Comparison of ENCODE assay signal across 13 cellular contexts in the genomic region with DNA sequence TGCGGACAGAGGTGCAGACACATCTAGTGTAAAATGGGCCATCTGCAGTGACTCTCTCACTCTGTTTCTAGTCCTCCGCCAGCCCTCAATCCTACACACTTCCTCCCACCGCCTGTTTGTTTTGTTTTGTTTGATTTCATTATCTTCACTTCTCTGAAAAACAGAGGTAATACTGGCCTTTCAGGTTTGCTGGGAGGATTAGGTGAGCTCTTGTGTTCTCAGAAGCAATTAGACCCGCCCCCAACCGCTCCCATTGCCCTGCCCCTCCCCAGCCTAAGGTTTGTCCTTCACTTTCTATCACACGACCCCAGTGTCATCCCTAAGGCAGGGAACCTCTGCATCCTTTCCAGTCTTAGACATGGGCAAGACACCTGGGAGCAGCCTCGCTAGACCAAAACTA. TPM values are rescaled to one million over a fixed set of nuclear protein-coding genes. Genes with fewer than 3 reads are reported as not detected.
DNase-seq lines count a peak whose midpoint lies in the region; ATAC-seq and TF ChIP-seq lines count a peak whose summit lies in the region.
"Had no signal": no experiment of that assay in that cellular context is flagged by ENCODE, and none has a peak within 500 bp of the region (broad histone marks: within the 10 kb centered on the region; RNA-seq: fewer than 3 reads in every experiment).

No MANE protein-coding gene starts in this region.

- H3F3A ChIP-seq in SK-N-SH (replicated peaks; ENCODE audit: insufficient read depth) = peaks cover 11% of the 10 kb centered on the region

- H3T11ph ChIP-seq in H9 (ENCODE audit: low read length) = no peak overlapping the region

- H3K27ac ChIP-seq in H9 (ENCODE audit: insufficient read length, low read depth, low read length) = no peak overlapping the region
- H3K27ac ChIP-seq in hepatocyte = peak overlapping the region; percentile 75
- H3K27ac ChIP-seq in transverse colon = peak overlapping the region in 1 of 4 donors; percentile 21
- H3K27ac ChIP-seq in SK-N-SH (ENCODE audit: low read depth in 2 of 2, low read length in 1 of 2) = no peak overlapping the region
- H3K27ac ChIP-seq: cardiac muscle cell, right atrium auricular region had no signal

- H3K4ac ChIP-seq in H9 (ENCODE audit: low read depth, low read length) = no peak overlapping the region

- H4K20me1 ChIP-seq in H9 (ENCODE audit: control insufficient read depth, insufficient read depth, insufficient read length) (no peaks in the 10 kb centered on the region), hepatocyte (ENCODE audit: insufficient read depth, poor library complexity, severe bottlenecking) (no peaks in the 10 kb centered on the region), SK-N-SH (ENCODE audit: insufficient read depth) (no peaks in the 10 kb centered on the region)

- H3K9me3 Mint-ChIP-seq in H9 = peaks cover 2 to 5% of the 10 kb centered on the region in 2 experiments; a peak in 3 of 5 replicates

- H3K79me2 ChIP-seq in H9 (ENCODE audit: insufficient read depth, low read length) (no peaks in the 10 kb centered on the region), hepatocyte (no peaks in the 10 kb centered on the region), SK-N-SH (ENCODE audit: insufficient read depth) (no peaks in the 10 kb centered on the region)

- no peak overlapping the region for H3K23ac ChIP-seq in H9 (ENCODE audit: insufficient read length, low read depth, low read length)

- H3K4me3 Mint-ChIP-seq in H9 = no peak overlapping the region
- H3K4me3 Mint-ChIP-seq: activated CD8-positive, alpha-beta T cell treated with anti-CD3 and anti-CD28 coated beads, Interleukin-2, amount 10 ng/mL, durations not matched to agents 7 days and 5 days had no signal

- TF ChIP-seq POLR2A in transverse colon (IDR thresholded peaks at IDR 0.05) = no peak

- no peak overlapping the region for H2BK15ac ChIP-seq in H9 (ENCODE audit: low read depth, low read length)

- peaks cover 6% of the 10 kb centered on the region; the same call in 1 of the 2 replicates for H3K4me1 ChIP-seq in H9 (ENCODE audit: insufficient read depth, low read length)
- H3K4me1 ChIP-seq in hepatocyte (ENCODE audit: insufficient read depth) = peaks cover 15% of the 10 kb centered on the region
- peaks cover 0 to 18% (median 13%) of the 10 kb centered on the region in 4 donors for H3K4me1 ChIP-seq in transverse colon
- peaks cover 0 to 7% of the 10 kb centered on the region in 2 experiments; a peak in 2 of 4 replicates for H3K4me1 ChIP-seq in SK-N-SH (ENCODE audit: control insufficient read depth in 1 of 2, insufficient read depth in 2 of 2, low read depth in 1 of 2, low read length in 1 of 2)

- H3K36me3 Mint-ChIP-seq in H9 (ENCODE audit: insufficient read depth in 1 of 3, low read depth in 3 of 3) = peaks cover 0 to 6% (median 3%) of the 10 kb centered on the region in 3 experiments; a peak in 3 of 7 replicates

- H4K8ac ChIP-seq in H9 (replicated peaks; ENCODE audit: insufficient read length, low read depth, low read length) = no peak overlapping the region

- no peak overlapping the region for H2BK120ac ChIP-seq in H9 (ENCODE audit: low read depth, low read length, poor library complexity, severe bottlenecking)

- POLR2A ChIA-PET in SK-N-SH (lab: Yijun Ruan, JAX) = no interaction called here

- H3K9me3 ChIP-seq in H9 (ENCODE audit: control insufficient read depth, low read depth, low read length) = no peaks in the 10 kb centered on the region
- H3K9me3 ChIP-seq in hepatocyte (ENCODE audit: low read depth) = no peaks in the 10 kb centered on the region
- no peaks in the 10 kb centered on the region for H3K9me3 ChIP-seq in transverse colon
- no peaks in the 10 kb centered on the region for H3K9me3 ChIP-seq in MG63
- H3K9me3 ChIP-seq in SK-N-SH = no peaks in the 10 kb centered on the region
- H3K9me3 ChIP-seq: right atrium auricular region had no signal

- no peak for TF ChIP-seq EP300 in transverse colon (IDR thresholded peaks at IDR 0.05; ENCODE audit: low read depth)
- TF ChIP-seq EP300 in SK-N-SH (IDR thresholded peaks at IDR 0.05; ENCODE audit: borderline replicate concordance in 1 of 2, low read depth in 1 of 2, low read length in 1 of 2) = no peak

- in situ Hi-C loops in transverse colon (cut with MboI; ENCODE audit: low pct_ligation_motif_present in 1 of 4, low pct_unique_long_range_greater_than_20kb in 1 of 4, low sequenced_read_pairs in 3 of 4) = no loop called here

- H3K9ac ChIP-seq in H9 (ENCODE audit: extremely low read depth, insufficient read length, low read length) = no peak overlapping the region
- H3K9ac ChIP-seq in SK-N-SH = no peak overlapping the region

- H3K27me3 ChIP-seq in H9 (ENCODE audit: insufficient read depth, low read length) (no peaks in the 10 kb centered on the region), hepatocyte (no peaks in the 10 kb centered on the region), transverse colon (no peaks in the 10 kb centered on the region), MG63 (no peaks in the 10 kb centered on the region), SK-N-SH (ENCODE audit: insufficient read depth) (no peaks in the 10 kb centered on the region)
- H3K27me3 ChIP-seq: right atrium auricular region had no signal

- peaks cover 6% of the 10 kb centered on the region; the same call in 1 of the 2 replicates for H3K27me3 Mint-ChIP-seq in H9 (ENCODE audit: low read depth)

- no peak overlapping the region for H2BK5ac ChIP-seq in H9 (ENCODE audit: insufficient read length, low read length)

- WGBS in H9 (ENCODE audit: extremely low coverage, insufficient read length, low lambda C conversion rate) = no CpG with 5 or more reads among the region's 7 CpGs
- WGBS in hepatocyte (ENCODE audit: low lambda C conversion rate, missing lambda C conversion rate) = 43% methylated on average over 7 of the region's 7 CpGs
- WGBS in transverse colon (ENCODE audit: low coverage in 1 of 2), 2 donors = 52 to 57% methylated on average over 6 to 7 of the region's 7 CpGs
- 81% methylated on average over 7 of the region's 7 CpGs for WGBS in SK-N-SH (ENCODE audit: low lambda C conversion rate)

- H3K56ac ChIP-seq in H9 (ENCODE audit: insufficient read length, low read depth, low read length) = no peak overlapping the region

- H3K36me3 ChIP-seq in hepatocyte (replicated peaks; ENCODE audit: insufficient read depth, low read depth) = no peaks in the 10 kb centered on the region
- H3K36me3 ChIP-seq in transverse colon = no peaks in the 10 kb centered on the region
- H3K36me3 ChIP-seq in MG63 = no peaks in the 10 kb centered on the region
- no peaks in the 10 kb centered on the region for H3K36me3 ChIP-seq in SK-N-SH (replicated peaks in 1 of 2; ENCODE audit: control insufficient read depth in 1 of 2, insufficient read depth in 2 of 2, low read length in 1 of 2)
- H3K36me3 ChIP-seq: cardiac muscle cell, right atrium auricular region had no signal

- H3K79me1 ChIP-seq in H9 (ENCODE audit: insufficient read depth, low read depth, low read length, poor library complexity, severe bottlenecking) = no peaks in the 10 kb centered on the region

- no peak overlapping the region for H4K91ac ChIP-seq in H9 (ENCODE audit: insufficient read length, low read depth, low read length)

- no peak overlapping the region; the same call in 1 of the 2 replicates for H3K14ac ChIP-seq in H9 (ENCODE audit: insufficient read depth, low read length)

- DNase-seq in H9 (peak; percentile 39), NCI-H69 (lab: John Stamatoyannopoulos, UW) (peak; percentile 1), hepatocyte (ENCODE audit: low spot score) (peak; percentile 65), transverse colon (peak; percentile 42), MG63 (no peak), SK-N-SH (no peak)
- DNase-seq: activated CD8-positive, alpha-beta T cell treated with anti-CD3 and anti-CD28 coated beads, Interleukin-2, amount 10 ng/mL, durations not matched to agents 7 days and 5 days; activated naive CD4-positive, alpha-beta T cell treated with Interleukin-2 at 50 U/mL for 16 hours; NCI-H1436 had no signal

- peaks cover 17 to 25% of the 10 kb centered on the region in 2 experiments for H3K4me1 Mint-ChIP-seq in H9

- no peak overlapping the region for H3K18ac ChIP-seq in H9 (ENCODE audit: insufficient read length, low read depth, low read length)

- H3K27ac Mint-ChIP-seq in H9 = peak overlapping the region in 2 of 3 experiments; percentile 58 to 84; a peak in 3 of 7 replicates
- H3K27ac Mint-ChIP-seq: activated CD8-positive, alpha-beta T cell treated with anti-CD3 and anti-CD28 coated beads, Interleukin-2, amount 10 ng/mL, durations not matched to agents 7 days and 5 days had no signal

- CTCF ChIA-PET in SK-N-SH (lab: Yijun Ruan, JAX) = interaction anchor here (1.5 to 4.2 kb wide), 2 partner anchors 33 to 105 kb away, joined by 6 to 13 read pairs; no protein-coding TSS in a partner anchor

- ATAC-seq in HG02571 (IDR thresholded peaks at IDR 0.05; ENCODE audit: unreplicated experiment) = no peak
- ATAC-seq: activated CD8-positive, alpha-beta T cell treated with anti-CD3 and anti-CD28 coated beads, Interleukin-2, amount 10 ng/mL, durations not matched to agents 7 days and 5 days had no signal

- no peak overlapping the region for H4K5ac ChIP-seq in H9 (ENCODE audit: insufficient read length, low read depth, low read length)

- H3K4me3 ChIP-seq in hepatocyte (no peak overlapping the region), transverse colon (no peak overlapping the region), MG63 (no peak overlapping the region), SK-N-SH (ENCODE audit: low read depth in 2 of 2, low read length in 1 of 2) (no peak overlapping the region)
- H3K4me3 ChIP-seq: cardiac muscle cell, right atrium auricular region had no signal

- H3K4me2 ChIP-seq in H9 (ENCODE audit: insufficient read depth, insufficient read length, low read length) (no peak overlapping the region), hepatocyte (peak overlapping the region; percentile 48), SK-N-SH (no peak overlapping the region)

- no peak for TF ChIP-seq RAD21 in SK-N-SH (IDR thresholded peaks at IDR 0.05; ENCODE audit: low read length)

- no peak overlapping the region for H2AK5ac ChIP-seq in H9 (ENCODE audit: insufficient read length, low read length)

- no peaks in the 10 kb centered on the region for H3K23me2 ChIP-seq in H9 (ENCODE audit: insufficient read length, low read depth, low read length, poor library complexity, severe bottlenecking)

- H2BK12ac ChIP-seq in H9 (ENCODE audit: insufficient read length, low read depth, low read length) = no peak overlapping the region

- TF ChIP-seq CTCF in H9 (conservative IDR thresholded peaks at IDR 0.05) (no peak), hepatocyte (IDR thresholded peaks at IDR 0.05; ENCODE audit: poor library complexity) (no peak), transverse colon (IDR thresholded peaks at IDR 0.05) (no peak), SK-N-SH (IDR thresholded peaks at IDR 0.05) (no peak)

- H2BK20ac ChIP-seq in H9 (ENCODE audit: low read depth, low read length, poor library complexity, severe bottlenecking) = no peak overlapping the region

- H2AFZ ChIP-seq in H9 (ENCODE audit: low read length) (peak overlapping the region; percentile 82), hepatocyte (no peak overlapping the region), SK-N-SH (ENCODE audit: low read depth) (no peak overlapping the region)

- intact Hi-C loops in transverse colon (cut with DNase I; ENCODE audit: low total_unique reads) = no loop called here

- H3K9me2 ChIP-seq in hepatocyte (replicated peaks; ENCODE audit: insufficient read depth) (no peaks in the 10 kb centered on the region), SK-N-SH (no peaks in the 10 kb centered on the region)

RNA-seq across cellular contexts. Expression of gene TACSTD2, which starts 43.2 kb away (rescaled TPM):
- total RNA-seq in H9 (2021) (1.2 and 1.5 TPM in 2 replicates), hepatocyte (6.7 and 8.0 TPM in 2 replicates), transverse colon (under 1 TPM in 2 of 4 donors, not detected in 2; 0.55 to 0.79 TPM)
- polyA plus RNA-seq in hepatocyte (17.3 and 21.7 TPM in 2 replicates), SK-N-SH (2012; rRNA removed) (0.02 TPM in 1 of 2 replicates, not detected in the other)
- not detected in 2 replicates for total RNA-seq in MG63 (2014; rRNA removed; shearing (Covaris generic); ENCODE audit: low replicate concordance)
- polyA plus RNA-seq in SK-N-SH (2012; cell fraction: cytosol; rRNA removed) = 0.01 TPM in 2 replicates
- 0.15 and 0.18 TPM in 2 replicates for polyA plus RNA-seq in SK-N-SH (2012; cell fraction: nucleus; rRNA removed)
- total RNA-seq: activated CD8-positive, alpha-beta T cell treated with anti-CD3 and anti-CD28 coated beads, Interleukin-2, amount 10 ng/mL, durations not matched to agents 7 days and 5 days; cardiac muscle cell; H4 had no signal

Comparison
In these comparisons a context has a peak if more than half of its experiments do, and no peak if none do; other contexts are left out.
1. DNase-seq: peak in H9 (single experiment), NCI-H69 (single experiment), hepatocyte (single experiment) and transverse colon (single experiment); none in MG63 (single experiment) and SK-N-SH (single experiment).